Comparison of ENCODE assay signal across 9 cellular contexts in the genomic region with DNA sequence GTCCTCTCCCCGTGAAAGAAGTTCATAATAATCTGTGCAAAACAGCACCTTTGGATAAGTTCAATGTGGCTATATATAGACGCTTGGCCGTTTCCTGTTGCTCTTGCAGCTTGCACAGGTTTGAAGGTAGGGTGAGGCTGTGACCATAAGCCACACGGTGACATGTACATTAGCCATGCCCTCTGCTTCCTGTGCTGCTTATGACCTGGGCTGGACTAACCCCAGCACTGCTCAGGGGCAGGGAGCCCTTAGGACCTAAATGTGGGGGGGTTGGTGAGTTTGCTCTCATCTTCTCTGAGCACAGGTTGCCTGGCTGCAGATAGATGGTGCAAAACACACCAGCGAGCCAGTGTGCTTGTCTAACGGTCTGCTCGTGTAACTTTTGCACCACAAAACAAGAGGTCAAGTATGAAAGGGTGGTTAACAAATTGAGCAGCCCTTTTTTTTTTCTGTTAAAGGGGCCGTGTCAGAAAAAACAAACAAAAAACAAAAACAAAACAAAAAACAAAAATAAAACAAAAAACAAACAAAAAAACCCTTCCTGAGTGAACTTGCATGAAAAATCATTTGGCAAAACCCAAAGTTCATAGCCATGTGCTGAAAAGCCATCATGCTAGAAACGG. TPM values are rescaled to one million over a fixed set of nuclear protein-coding genes. Genes with fewer than 3 reads are reported as not detected.
DNase-seq lines count a peak whose midpoint lies in the region; ATAC-seq and TF ChIP-seq lines count a peak whose summit lies in the region.
"Had no signal": no experiment of that assay in that cellular context is flagged by ENCODE, and none has a peak within 500 bp of the region (broad histone marks: within the 10 kb centered on the region; RNA-seq: fewer than 3 reads in every experiment).

No MANE protein-coding gene starts in this region.

- H3K4me1 Mint-ChIP-seq in activated T-cell treated with anti-CD3 and anti-CD28 coated beads, Interleukin-2, amount 50 U/mL, for 72 hours (ENCODE audit: low read depth): peaks cover 98% of the 10 kb centered on the region
- peaks cover 97% of the 10 kb centered on the region for H3K4me1 Mint-ChIP-seq in stimulated activated effector memory CD8-positive, alpha-beta T cell treated with anti-CD3 and anti-CD28 coated beads, Interleukin-12 subunit alpha, Interleukin-12 subunit beta, amount 100 ng/mL, for 72 hours

- peak; percentile 59 to 60 for ATAC-seq in activated T-cell treated with anti-CD3 and anti-CD28 coated beads, Interleukin-2, amount 50 U/mL, for 72 hours (replicated peaks in 1 of 2)
- ATAC-seq in HG02798 (IDR thresholded peaks at IDR 0.05; ENCODE audit: poor library complexity, unreplicated experiment) (peak; percentile 33), left lobe of liver (no peak)
- ATAC-seq in stimulated activated effector memory CD8-positive, alpha-beta T cell treated with anti-CD3 and anti-CD28 coated beads, Interleukin-12 subunit alpha, Interleukin-12 subunit beta, amount 100 ng/mL, for 72 hours: peak; percentile 77

- peak; percentile 50 to 53 for DNase-seq in activated T-cell treated with anti-CD3 and anti-CD28 coated beads, Interleukin-2, amount 50 U/mL, for 72 hours
- DNase-seq in activated T-cell treated with anti-CD3 and anti-CD28 coated beads, Interleukin-2, amount 50 U/mL, for 48 hours: no peak
- DNase-seq in stimulated activated effector memory CD8-positive, alpha-beta T cell treated with anti-CD3 and anti-CD28 coated beads, Interleukin-12 subunit alpha, Interleukin-12 subunit beta, amount 100 ng/mL, for 72 hours (ENCODE audit: low spot score in 2 of 2): no peak
- DNase-seq in left lobe of liver (ENCODE audit: low spot score): no peak
- no peak for DNase-seq in cortex of kidney (lab: John Stamatoyannopoulos, UW)
- no peak for DNase-seq in LoVo (ENCODE audit: low spot score)
- DNase-seq: SIG-M5 had no signal

- H3K9me3 Mint-ChIP-seq in activated T-cell treated with anti-CD3 and anti-CD28 coated beads, Interleukin-2, amount 50 U/mL, for 72 hours: no peaks in the 10 kb centered on the region
- no peaks in the 10 kb centered on the region for H3K9me3 Mint-ChIP-seq in stimulated activated effector memory CD8-positive, alpha-beta T cell treated with anti-CD3 and anti-CD28 coated beads, Interleukin-12 subunit alpha, Interleukin-12 subunit beta, amount 100 ng/mL, for 72 hours

- TF ChIP-seq POLR2A in Raji (IDR thresholded peaks at IDR 0.05; ENCODE audit: insufficient read depth, low read depth, low read length): peak; percentile 34; the same call in 1 of the 2 replicates

- peaks cover 0 to 5% of the 10 kb centered on the region in 2 donors for H3K36me3 Mint-ChIP-seq in activated T-cell treated with anti-CD3 and anti-CD28 coated beads, Interleukin-2, amount 50 U/mL, for 72 hours (ENCODE audit: insufficient read depth in 2 of 2)
- peaks cover 32% of the 10 kb centered on the region for H3K36me3 Mint-ChIP-seq in stimulated activated effector memory CD8-positive, alpha-beta T cell treated with anti-CD3 and anti-CD28 coated beads, Interleukin-12 subunit alpha, Interleukin-12 subunit beta, amount 100 ng/mL, for 72 hours

- no peaks in the 10 kb centered on the region for H3K27me3 Mint-ChIP-seq in activated T-cell treated with anti-CD3 and anti-CD28 coated beads, Interleukin-2, amount 50 U/mL, for 72 hours (ENCODE audit: low read depth)

- H3K4me3 Mint-ChIP-seq in activated T-cell treated with anti-CD3 and anti-CD28 coated beads, Interleukin-2, amount 50 U/mL, for 72 hours: peak overlapping the region; percentile 71 to 92
- H3K4me3 Mint-ChIP-seq in stimulated activated effector memory CD8-positive, alpha-beta T cell treated with anti-CD3 and anti-CD28 coated beads, Interleukin-12 subunit alpha, Interleukin-12 subunit beta, amount 100 ng/mL, for 72 hours: peak overlapping the region; percentile 71

- H3K27ac Mint-ChIP-seq in activated T-cell treated with anti-CD3 and anti-CD28 coated beads, Interleukin-2, amount 50 U/mL, for 72 hours: peak overlapping the region; percentile 82
- peak overlapping the region; percentile 83 for H3K27ac Mint-ChIP-seq in stimulated activated effector memory CD8-positive, alpha-beta T cell treated with anti-CD3 and anti-CD28 coated beads, Interleukin-12 subunit alpha, Interleukin-12 subunit beta, amount 100 ng/mL, for 72 hours

RNA-seq across cellular contexts. Expression of gene FLI1, which starts 37.3 kb away (rescaled TPM):
- 10 to 100 TPM; 48.6 to 58.5 TPM for total RNA-seq in activated T-cell treated with anti-CD3 and anti-CD28 coated beads, Interleukin-2, amount 50 U/mL, for 72 hours
- total RNA-seq in left lobe of liver: 3.4 TPM

Comparison
In these comparisons a context has a peak if more than half of its experiments do, and no peak if none do; other contexts are left out.
1. DNase-seq: peak in activated T-cell treated with anti-CD3 and anti-CD28 coated beads, Interleukin-2, amount 50 U/mL, for 72 hours (2 of 2); none in activated T-cell treated with anti-CD3 and anti-CD28 coated beads, Interleukin-2, amount 50 U/mL, for 48 hours (0 of 2), stimulated activated effector memory CD8-positive, alpha-beta T cell treated with anti-CD3 and anti-CD28 coated beads, Interleukin-12 subunit alpha, Interleukin-12 subunit beta, amount 100 ng/mL, for 72 hours (0 of 2), left lobe of liver (single experiment), cortex of kidney (single experiment) and LoVo (single experiment).
2. RNA of gene FLI1, which starts 37.3 kb away (total RNA-seq): 48.6 to 58.5 TPM in activated T-cell treated with anti-CD3 and anti-CD28 coated beads, Interleukin-2, amount 50 U/mL, for 72 hours; 3.4 TPM in left lobe of liver (single experiment); every median in the first group is over 10 times any median in the second.